ENCODE assay signal across 1 cellular context in the genomic region with DNA sequence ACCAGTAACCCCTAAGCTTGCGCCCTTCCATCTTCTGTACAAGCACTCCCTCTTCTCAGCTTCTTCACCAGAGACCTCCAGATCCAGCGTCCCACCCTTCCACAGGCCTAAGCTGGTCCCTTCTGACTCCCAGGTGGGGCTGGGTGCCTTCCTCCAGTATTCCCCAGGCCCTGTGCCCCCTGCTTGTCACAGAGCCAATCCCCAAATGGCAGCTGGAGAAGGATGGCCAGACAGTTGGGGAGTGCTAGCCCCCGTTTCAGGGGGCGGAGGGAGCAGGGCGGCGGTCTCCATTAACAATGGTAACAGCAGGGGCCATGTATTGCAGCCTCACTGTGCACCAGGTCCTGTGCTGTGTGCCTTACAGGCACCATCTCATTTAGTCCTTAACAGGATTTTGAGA.
TF ChIP-seq lines count a peak whose summit lies in the region.

No MANE protein-coding gene starts in this region.

TF ChIP-seq in WTC11, 78 proteins besides CTCF, POLR2A, EP300 and RAD21 (continued from another document):
- TF ChIP-seq, protein P1, sequence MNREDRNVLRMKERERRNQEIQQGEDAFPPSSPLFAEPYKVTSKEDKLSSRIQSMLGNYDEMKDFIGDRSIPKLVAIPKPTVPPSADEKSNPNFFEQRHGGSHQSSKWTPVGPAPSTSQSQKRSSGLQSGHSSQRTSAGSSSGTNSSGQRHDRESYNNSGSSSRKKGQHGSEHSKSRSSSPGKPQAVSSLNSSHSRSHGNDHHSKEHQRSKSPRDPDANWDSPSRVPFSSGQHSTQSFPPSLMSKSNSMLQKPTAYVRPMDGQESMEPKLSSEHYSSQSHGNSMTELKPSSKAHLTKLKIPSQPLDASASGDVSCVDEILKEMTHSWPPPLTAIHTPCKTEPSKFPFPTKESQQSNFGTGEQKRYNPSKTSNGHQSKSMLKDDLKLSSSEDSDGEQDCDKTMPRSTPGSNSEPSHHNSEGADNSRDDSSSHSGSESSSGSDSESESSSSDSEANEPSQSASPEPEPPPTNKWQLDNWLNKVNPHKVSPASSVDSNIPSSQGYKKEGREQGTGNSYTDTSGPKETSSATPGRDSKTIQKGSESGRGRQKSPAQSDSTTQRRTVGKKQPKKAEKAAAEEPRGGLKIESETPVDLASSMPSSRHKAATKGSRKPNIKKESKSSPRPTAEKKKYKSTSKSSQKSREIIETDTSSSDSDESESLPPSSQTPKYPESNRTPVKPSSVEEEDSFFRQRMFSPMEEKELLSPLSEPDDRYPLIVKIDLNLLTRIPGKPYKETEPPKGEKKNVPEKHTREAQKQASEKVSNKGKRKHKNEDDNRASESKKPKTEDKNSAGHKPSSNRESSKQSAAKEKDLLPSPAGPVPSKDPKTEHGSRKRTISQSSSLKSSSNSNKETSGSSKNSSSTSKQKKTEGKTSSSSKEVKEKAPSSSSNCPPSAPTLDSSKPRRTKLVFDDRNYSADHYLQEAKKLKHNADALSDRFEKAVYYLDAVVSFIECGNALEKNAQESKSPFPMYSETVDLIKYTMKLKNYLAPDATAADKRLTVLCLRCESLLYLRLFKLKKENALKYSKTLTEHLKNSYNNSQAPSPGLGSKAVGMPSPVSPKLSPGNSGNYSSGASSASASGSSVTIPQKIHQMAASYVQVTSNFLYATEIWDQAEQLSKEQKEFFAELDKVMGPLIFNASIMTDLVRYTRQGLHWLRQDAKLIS (CRISPR knock-in tag; IDR thresholded peaks at IDR 0.05; ENCODE audit: borderline replicate concordance) = no peak
- TF ChIP-seq, protein P2, sequence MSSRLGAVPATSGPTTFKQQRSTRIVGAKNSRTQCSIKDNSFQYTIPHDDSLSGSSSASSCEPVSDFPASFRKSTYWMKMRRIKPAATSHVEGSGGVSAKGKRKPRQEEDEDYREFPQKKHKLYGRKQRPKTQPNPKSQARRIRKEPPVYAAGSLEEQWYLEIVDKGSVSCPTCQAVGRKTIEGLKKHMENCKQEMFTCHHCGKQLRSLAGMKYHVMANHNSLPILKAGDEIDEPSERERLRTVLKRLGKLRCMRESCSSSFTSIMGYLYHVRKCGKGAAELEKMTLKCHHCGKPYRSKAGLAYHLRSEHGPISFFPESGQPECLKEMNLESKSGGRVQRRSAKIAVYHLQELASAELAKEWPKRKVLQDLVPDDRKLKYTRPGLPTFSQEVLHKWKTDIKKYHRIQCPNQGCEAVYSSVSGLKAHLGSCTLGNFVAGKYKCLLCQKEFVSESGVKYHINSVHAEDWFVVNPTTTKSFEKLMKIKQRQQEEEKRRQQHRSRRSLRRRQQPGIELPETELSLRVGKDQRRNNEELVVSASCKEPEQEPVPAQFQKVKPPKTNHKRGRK (CRISPR knock-in tag; IDR thresholded peaks at IDR 0.05; ENCODE audit: borderline replicate concordance) = no peak
- TF ChIP-seq, protein P3, sequence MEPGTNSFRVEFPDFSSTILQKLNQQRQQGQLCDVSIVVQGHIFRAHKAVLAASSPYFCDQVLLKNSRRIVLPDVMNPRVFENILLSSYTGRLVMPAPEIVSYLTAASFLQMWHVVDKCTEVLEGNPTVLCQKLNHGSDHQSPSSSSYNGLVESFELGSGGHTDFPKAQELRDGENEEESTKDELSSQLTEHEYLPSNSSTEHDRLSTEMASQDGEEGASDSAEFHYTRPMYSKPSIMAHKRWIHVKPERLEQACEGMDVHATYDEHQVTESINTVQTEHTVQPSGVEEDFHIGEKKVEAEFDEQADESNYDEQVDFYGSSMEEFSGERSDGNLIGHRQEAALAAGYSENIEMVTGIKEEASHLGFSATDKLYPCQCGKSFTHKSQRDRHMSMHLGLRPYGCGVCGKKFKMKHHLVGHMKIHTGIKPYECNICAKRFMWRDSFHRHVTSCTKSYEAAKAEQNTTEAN (CRISPR knock-in tag; IDR thresholded peaks at IDR 0.05) = no peak
- no peak for TF ChIP-seq ZBTB21 (CRISPR knock-in tag; IDR thresholded peaks at IDR 0.05; ENCODE audit: borderline replicate concordance)
